In genomic region chr5:34099891-34100290, GRCh38 we compare ENCODE assay signal across 9 cellular contexts. TPM values are rescaled to one million over a fixed set of nuclear protein-coding genes. Genes with fewer than 3 reads are reported as not detected.
DNase-seq lines count a peak whose midpoint lies in the region; ATAC-seq, FAIRE-seq and TF ChIP-seq lines count a peak whose summit lies in the region.
"Not testable (repeated sequence)": the region's sequence is repeated elsewhere in the genome, so short reads cannot be mapped to it uniquely, and the experiment has no call there.
"Had no signal": no experiment of that assay in that cellular context is flagged by ENCODE, and none has a peak within 500 bp of the region (broad histone marks: within the 10 kb centered on the region; RNA-seq: fewer than 3 reads in every experiment).

No MANE protein-coding gene starts in this region.

- peak; percentile 82 for ATAC-seq in HepG2

- not testable (repeated sequence) for H2BK5ac ChIP-seq in mesendoderm (ENCODE audit: low read length)

- in situ Hi-C loops in HepG2 (cut with HindIII; ENCODE audit: extremely low pct_ligation_motif_present, low pct_unique_long_range_greater_than_20kb) = not testable (repeated sequence)

- H4K5ac ChIP-seq in mesendoderm (ENCODE audit: low read length) = not testable (repeated sequence)

- peak overlapping the region; percentile 46 for H3K27ac ChIP-seq in HepG2 (ENCODE audit: extremely low read length, insufficient read depth, low read length)
- H3K27ac ChIP-seq in liver (ENCODE audit: low read depth in 1 of 2, low read length in 2 of 2); mesendoderm (ENCODE audit: low read depth, low read length): not testable (repeated sequence)

- not testable (repeated sequence) for H2AFZ ChIP-seq in HepG2 (ENCODE audit: low read length)

- 9% methylated on average over 3 of the region's 3 CpGs for WGBS in HepG2 (ENCODE audit: low lambda C conversion rate)
- 62% methylated on average over 3 of the region's 3 CpGs for WGBS in liver
- no CpG with 5 or more reads among the region's 3 CpGs for WGBS in mesendoderm (ENCODE audit: extremely low coverage, insufficient coverage, low lambda C conversion rate)

- TF ChIP-seq POLR2A in GM12891 (IDR thresholded peaks at IDR 0.05; ENCODE audit: low read depth, low read length); H54 (IDR thresholded peaks at IDR 0.05; ENCODE audit: low read depth, low read length); HepG2 (IDR thresholded peaks at IDR 0.05; ENCODE audit: insufficient read depth in 1 of 2, low read depth in 2 of 2, low read length in 2 of 2): not testable (repeated sequence)

- TF ChIP-seq EP300 in HepG2 (IDR thresholded peaks at IDR 0.05; ENCODE audit: low read depth in 2 of 2, low read length in 2 of 2); HepG2 (CRISPR knock-in tag; IDR thresholded peaks at IDR 0.05; ENCODE audit: borderline replicate concordance): not testable (repeated sequence)

- not testable (repeated sequence) for H4K20me1 ChIP-seq in HepG2 (ENCODE audit: insufficient read depth, low read length)

- CTCF ChIA-PET in HepG2 (lab: Yijun Ruan, JAX; ENCODE audit: low intra/inter-chr PET ratio, low total read pairs) = not testable (repeated sequence)

- not testable (repeated sequence) for BruUV-seq in HepG2 (replicated peaks; lab: Mats Ljungman, UMichigan)

- not testable (repeated sequence) for TF ChIP-seq CTCF in HepG2 (CRISPR knock-in tag; IDR thresholded peaks at IDR 0.05); liver (IDR thresholded peaks at IDR 0.05; ENCODE audit: low read depth, low read length, missing input control)

- not testable (repeated sequence) for H3K27me3 ChIP-seq in HepG2 (ENCODE audit: control insufficient read depth in 1 of 2, insufficient read depth in 2 of 2, low read length in 2 of 2); liver (ENCODE audit: control insufficient read depth in 4 of 4, insufficient read depth in 4 of 4, low read length in 3 of 4); mesendoderm (ENCODE audit: insufficient read depth, low read length, poor library complexity)

- H3K4ac ChIP-seq in mesendoderm (ENCODE audit: low read depth, low read length) = not testable (repeated sequence)

- H3K4me2 ChIP-seq in HepG2 (ENCODE audit: low read depth, low read length) = 0 out of 2 replicates have a peak overlapping the region, but pooled peaks have one; percentile 27
- not testable (repeated sequence) for H3K4me2 ChIP-seq in mesendoderm (ENCODE audit: low read length)

- H4K8ac ChIP-seq in mesendoderm (ENCODE audit: low read depth, low read length) = not testable (repeated sequence)

- POLR2A ChIA-PET in HepG2 (lab: Yijun Ruan, JAX) = not testable (repeated sequence)

- not testable (repeated sequence) for H3K79me2 ChIP-seq in HepG2 (ENCODE audit: insufficient read depth, low read length); mesendoderm (ENCODE audit: control insufficient read depth, insufficient read depth, low read length)

- H3K23ac ChIP-seq in mesendoderm (ENCODE audit: low read length) = not testable (repeated sequence)

- not testable (repeated sequence) for H3K4me3 ChIP-seq in HepG2 (replicated peaks in 1 of 3; ENCODE audit: insufficient read depth in 1 of 3, low read depth in 2 of 3, low read length in 3 of 3); liver (ENCODE audit: low read depth in 1 of 3, low read length in 3 of 3); mesendoderm (ENCODE audit: low read length)

- FAIRE-seq in GM12891 (lab: Jason Lieb, UNC) = peak; percentile 5
- peak; percentile 9 for FAIRE-seq in GM18507 (lab: Jason Lieb, UNC)
- peak; percentile 96 for FAIRE-seq in H54 (lab: Jason Lieb, UNC)
- FAIRE-seq in islet of Langerhans (lab: Jason Lieb, UNC) = peak; percentile 9
- not testable (repeated sequence) for FAIRE-seq in HepG2 (lab: Jason Lieb, UNC)

- not testable (repeated sequence) for DNase-seq in GM12891 (ENCODE audit: insufficient read length, low spot score); GM18507 (ENCODE audit: extremely low spot score, insufficient read length, low read depth); H54 (ENCODE audit: insufficient read length, low spot score)
- DNase-seq in HepG2 (ENCODE audit: low spot score) (peak; percentile 20), mesendoderm (peak; percentile 8)

- not testable (repeated sequence) for H2BK120ac ChIP-seq in mesendoderm (ENCODE audit: low read depth, low read length)

- H2AK5ac ChIP-seq in mesendoderm (ENCODE audit: low read length) = not testable (repeated sequence)

- not testable (repeated sequence) for H3K79me1 ChIP-seq in mesendoderm (ENCODE audit: low read length)

- not testable (repeated sequence) for H3K4me1 ChIP-seq in HepG2 (ENCODE audit: insufficient read depth, low read length); liver (ENCODE audit: control insufficient read depth in 4 of 4, insufficient read depth in 4 of 4, low read length in 3 of 4); mesendoderm (ENCODE audit: control insufficient read depth, low read depth, low read length)

- not testable (repeated sequence) for H3K9ac ChIP-seq in HepG2 (ENCODE audit: insufficient read depth, low read depth, low read length); liver (ENCODE audit: low read depth in 1 of 2, low read length in 2 of 2); mesendoderm (ENCODE audit: low read length)

- H2BK15ac ChIP-seq in mesendoderm (replicated peaks; ENCODE audit: low read depth) = not testable (repeated sequence)

- TF ChIP-seq RAD21 in HepG2 (CRISPR knock-in tag; IDR thresholded peaks at IDR 0.05); liver (IDR thresholded peaks at IDR 0.05): not testable (repeated sequence)

- H3K36me3 ChIP-seq in HepG2 (replicated peaks in 1 of 2; ENCODE audit: control insufficient read depth in 1 of 2, insufficient read depth in 2 of 2, low read length in 2 of 2); liver (ENCODE audit: control insufficient read depth in 4 of 4, insufficient read depth in 3 of 4, low read depth in 1 of 4, low read length in 3 of 4); mesendoderm (ENCODE audit: control insufficient read depth, insufficient read depth, low read length): not testable (repeated sequence)

- H3K9me3 ChIP-seq in HepG2 (ENCODE audit: low read length); liver (ENCODE audit: control insufficient read depth in 4 of 4, low read length in 3 of 4): not testable (repeated sequence)

- not testable (repeated sequence) for H3K56ac ChIP-seq in mesendoderm (ENCODE audit: low read length)

- intact Hi-C loops in HepG2 (cut with micrococcal nuclease; ENCODE audit: unreplicated experiment) = not testable (repeated sequence)

- not testable (repeated sequence) for H3K18ac ChIP-seq in mesendoderm (ENCODE audit: low read length)

TF ChIP-seq in HepG2, 621 proteins besides CTCF, POLR2A, EP300 and RAD21 (continues in another document):
- TF ChIP-seq SOX6 (IDR thresholded peaks at IDR 0.05) = not testable (repeated sequence)
- TF ChIP-seq SOX6 (CRISPR knock-in tag; IDR thresholded peaks at IDR 0.05) = peak; percentile 22; the same call in 1 of the 2 replicates
- 0 out of 2 replicates have a peak, but pooled peaks have one; percentile 33 for TF ChIP-seq RXRB (CRISPR knock-in tag; IDR thresholded peaks at IDR 0.05; ENCODE audit: borderline replicate concordance)
- TF ChIP-seq MED1 (CRISPR knock-in tag; IDR thresholded peaks at IDR 0.05) = 0 out of 2 replicates have a peak, but pooled peaks have one; percentile 35
- TF ChIP-seq SOX5 (CRISPR knock-in tag; IDR thresholded peaks at IDR 0.05; ENCODE audit: borderline replicate concordance) = peak; percentile 39; the same call in 1 of the 2 replicates

TF ChIP-seq in liver, 16 proteins besides CTCF, POLR2A, EP300 and RAD21:
- peak; percentile 11 to 43 for TF ChIP-seq HNF4A (conservative IDR thresholded peaks at IDR 0.05)

RNA-seq across cellular contexts. Expression of gene C1QTNF3, which starts 56.9 kb away (rescaled TPM):
- polyA plus RNA-seq in GM12891 (2012; ENCODE audit: low read depth, missing spikeins) = 1.1 TPM
- total RNA-seq in HepG2 (2016; rRNA removed; fragmentation: Illumina TruSeq; extraction: Trizol) (1.8 and 3.3 TPM in 2 replicates), liver (1 to 10 TPM; 3.1 to 6.2 TPM)
- 0.61 and 0.79 TPM in 2 replicates for total RNA-seq in HepG2 (2016; cell fraction: cytosol; rRNA removed; fragmentation: Illumina TruSeq; extraction: Trizol; ENCODE audit: low read depth)
- 1.5 and 3.2 TPM in 2 replicates for total RNA-seq in HepG2 (2016; cell fraction: insoluble cytoplasmic fraction; rRNA removed; fragmentation: Illumina TruSeq; extraction: Trizol)
- 1.5 and 1.9 TPM in 2 replicates for total RNA-seq in HepG2 (2016; cell fraction: membrane; rRNA removed; fragmentation: Illumina TruSeq; extraction: Trizol)
- 8.0 and 8.4 TPM in 2 replicates for total RNA-seq in HepG2 (2016; cell fraction: nucleus; rRNA removed; fragmentation: Illumina TruSeq; extraction: Trizol)
- polyA plus RNA-seq in HepG2 (2011; rRNA removed) (9.1 and 10.8 TPM in 2 replicates), liver (1 to 10 TPM in 1 of 2 donors, under 1 TPM in 1; 0.81 to 1.8 TPM)
- polyA plus RNA-seq in HepG2 (2011; cell fraction: cytosol; rRNA removed) = 1.9 and 3.1 TPM in 2 replicates
- polyA plus RNA-seq in HepG2 (2011; cell fraction: nucleus; rRNA removed) = 21.6 and 21.8 TPM in 2 replicates
- polyA plus RNA-seq in HepG2 (2012) = 4.9 and 5.2 TPM in 2 replicates
- polyA plus RNA-seq in HepG2 (2016; cell fraction: cytosol; fragmentation: Illumina TruSeq; extraction: Trizol; ENCODE audit: low read depth) = 0.72 and 0.79 TPM in 2 replicates
- 2.0 and 3.0 TPM in 2 replicates for polyA plus RNA-seq in HepG2 (2016; cell fraction: insoluble cytoplasmic fraction; fragmentation: Illumina TruSeq; extraction: Trizol; ENCODE audit: low read depth)
- 1.2 and 1.8 TPM in 2 replicates for polyA plus RNA-seq in HepG2 (2016; cell fraction: membrane; fragmentation: Illumina TruSeq; extraction: Trizol; ENCODE audit: low read depth)
- polyA plus RNA-seq in HepG2 (2016; cell fraction: nucleus; fragmentation: Illumina TruSeq; extraction: Trizol; ENCODE audit: insufficient read depth, low read depth) = 23.2 and 24.2 TPM in 2 replicates
- polyA minus RNA-seq in HepG2 (2011; rRNA and poly(A)+ RNA removed; ENCODE audit: low replicate concordance) = 2.5 and 3.3 TPM in 2 replicates
- 0.59 TPM in 1 of 2 replicates, not detected in the other for polyA minus RNA-seq in HepG2 (2011; cell fraction: cytosol; rRNA and poly(A)+ RNA removed)
- polyA minus RNA-seq in HepG2 (2011; cell fraction: nucleus; rRNA and poly(A)+ RNA removed) = 29.5 and 30.0 TPM in 2 replicates
- 0.29 TPM for polyA plus RNA-seq in mesendoderm (2013, experiment 1 of 2)
- polyA plus RNA-seq in mesendoderm (2013, experiment 2 of 2) = 0.36 TPM
- total RNA-seq: A172 had no signal
- polyA plus RNA-seq: CD14-positive monocyte had no signal
